8 cellular contexts compared by ENCODE assay signal in the genomic region with DNA sequence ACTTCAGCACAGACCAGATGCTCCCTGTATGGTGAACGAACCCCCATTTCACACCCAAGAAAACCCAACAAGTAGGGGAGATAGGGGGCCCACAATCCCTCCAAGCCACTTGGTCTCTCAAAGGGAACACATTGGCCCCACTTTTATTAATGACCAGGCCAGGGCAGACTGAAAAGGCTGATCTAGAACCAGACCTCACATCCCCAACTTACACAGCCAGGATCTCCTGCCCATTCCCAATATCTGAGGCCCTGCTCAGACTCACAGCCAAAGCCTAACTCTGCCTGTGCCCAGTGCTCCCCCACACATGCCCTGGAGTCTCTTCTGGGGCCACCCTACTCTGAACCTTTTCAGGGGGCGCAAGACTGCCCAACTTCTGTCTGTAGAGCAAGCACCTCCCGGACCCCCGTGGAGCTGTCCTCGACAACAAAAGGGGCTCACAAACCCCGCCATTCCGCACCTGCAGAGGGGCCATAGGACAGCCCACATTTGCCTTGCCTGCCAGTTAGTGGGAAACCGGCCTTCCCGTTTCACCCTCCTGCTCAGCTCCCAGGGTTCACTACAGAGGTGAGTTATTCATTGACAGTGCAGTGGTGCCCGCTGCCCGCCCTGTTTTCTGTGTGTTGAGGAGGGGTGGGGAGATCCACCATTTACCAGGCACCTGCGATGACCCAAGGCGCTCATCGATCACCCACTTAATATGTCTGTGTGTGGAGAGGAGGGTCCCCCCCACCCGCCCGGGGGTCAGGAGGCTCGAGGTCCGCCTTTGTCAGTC. TPM values are rescaled to one million over a fixed set of nuclear protein-coding genes. Genes with fewer than 3 reads are reported as not detected.
DNase-seq lines count a peak whose midpoint lies in the region; ATAC-seq and TF ChIP-seq lines count a peak whose summit lies in the region.

No MANE protein-coding gene starts in this region.

- TF ChIP-seq EP300 in upper lobe of left lung (IDR thresholded peaks at IDR 0.05): no peak

- H3K4me3 ChIP-seq in AG04449 (ENCODE audit: low read depth, low read length) (peak overlapping the region; percentile 68), brain microvascular endothelial cell (ENCODE audit: low read depth, low read length) (peak overlapping the region; percentile 65), right lobe of liver (peak overlapping the region; percentile 78 to 96 (median 85)), upper lobe of left lung (peak overlapping the region; percentile 77 to 93 (median 86))

- H3K27ac ChIP-seq in brain microvascular endothelial cell (no peak overlapping the region), right lobe of liver (peak overlapping the region; percentile 56 to 89 (median 79)), upper lobe of left lung (peak overlapping the region; percentile 91 to 95 (median 92))

- TF ChIP-seq POLR2A in right lobe of liver (IDR thresholded peaks at IDR 0.05) (peak; percentile 18), upper lobe of left lung (IDR thresholded peaks at IDR 0.05) (no peak)

- CTCF ChIA-PET in AG04449 (lab: Yijun Ruan, JAX): interaction anchor here (3.3 to 17.0 kb wide), 4 partner anchors 8 to 156 kb away, joined by 16 to 948 read pairs (median 413); partner anchors contain the start of genes CCDC51 and TMA7

- H3K27ac Mint-ChIP-seq in HFFc6: no peak overlapping the region

- H3K36me3 ChIP-seq in brain microvascular endothelial cell (replicated peaks) (peaks cover 3% of the 10 kb centered on the region), right lobe of liver (peaks cover 0 to 10% (median 0%) of the 10 kb centered on the region in 4 donors), upper lobe of left lung (peaks cover 0 to 16% (median 9%) of the 10 kb centered on the region in 4 donors)

- DNase-seq in AG04449 (ENCODE audit: low read depth, low spot score) (no peak), HFFc6 (no peak), brain microvascular endothelial cell (no peak), right lobe of liver (peak; percentile 72 to 86 (median 82)), upper lobe of left lung (peak in 1 of 2 donors; percentile 58), NCI-H226 (no peak)

- peaks cover 2 to 65% (median 20%) of the 10 kb centered on the region in 4 donors for H3K4me1 ChIP-seq in right lobe of liver
- H3K4me1 ChIP-seq in upper lobe of left lung: peaks cover 29 to 52% (median 46%) of the 10 kb centered on the region in 4 donors

- 0% methylated on average over 1 of the region's 18 CpGs for WGBS in right lobe of liver (ENCODE audit: insufficient coverage, low coverage, low lambda C conversion rate, missing lambda C conversion rate)
- 39 to 51% methylated on average over 9 to 17 of the region's 18 CpGs for WGBS in upper lobe of left lung, 2 donors

- intact Hi-C loops in right lobe of liver (cut with DNase I): no loop called here

- in situ Hi-C loops in brain microvascular endothelial cell (cut with HindIII; ENCODE audit: low pct_ligation_motif_present, low sequenced_read_pairs): loop anchor here (25.0 kb wide), 1 partner anchor 166 kb away; no protein-coding TSS in a partner anchor

- no peaks in the 10 kb centered on the region for H3K9me3 Mint-ChIP-seq in HFFc6

- H3K27me3 ChIP-seq in brain microvascular endothelial cell (replicated peaks) (no peaks in the 10 kb centered on the region), right lobe of liver (no peaks in the 10 kb centered on the region), upper lobe of left lung (no peaks in the 10 kb centered on the region)

- H3K4me1 Mint-ChIP-seq in HFFc6 (ENCODE audit: low read depth): peaks cover 50% of the 10 kb centered on the region

- peak overlapping the region; percentile 74 for H3K4me3 Mint-ChIP-seq in HFFc6

- H3K36me3 Mint-ChIP-seq in HFFc6 (ENCODE audit: low read depth): peaks cover 6% of the 10 kb centered on the region

- TF ChIP-seq CTCF in AG04449 (IDR thresholded peaks at IDR 0.05; ENCODE audit: insufficient read depth, low read length, missing control alignments) (no peak), HFFc6 (IDR thresholded peaks at IDR 0.05) (no peak), brain microvascular endothelial cell (IDR thresholded peaks at IDR 0.05; ENCODE audit: low read depth, low read length, missing control alignments) (no peak), right lobe of liver (IDR thresholded peaks at IDR 0.05) (no peak), upper lobe of left lung (IDR thresholded peaks at IDR 0.05) (no peak)

- POLR2A ChIA-PET in AG04449 (lab: Yijun Ruan, JAX): no interaction called here

- no peaks in the 10 kb centered on the region for H3K27me3 Mint-ChIP-seq in HFFc6 (ENCODE audit: insufficient read depth)

- ATAC-seq in right lobe of liver (peak; percentile 58 to 69 (median 68)), upper lobe of left lung (ENCODE audit: low FRiP score in 2 of 2) (no peak), HG03280 (IDR thresholded peaks at IDR 0.05; ENCODE audit: unreplicated experiment) (no peak), HG02610 (IDR thresholded peaks at IDR 0.05; ENCODE audit: unreplicated experiment) (no peak)

- H3K9me3 ChIP-seq in right lobe of liver (no peaks in the 10 kb centered on the region), upper lobe of left lung (no peaks in the 10 kb centered on the region)

RNA-seq across cellular contexts. Expression of gene PLXNB1, which starts 1.6 kb away (rescaled TPM):
- total RNA-seq in HFFc6 (2021; fragmentation: NEBNext Ultra II Directional; extraction: Animal tissue kit (Norgen Biotek cat#: 25700)): 10 to 100 TPM; 11.1 to 15.5 (median 12.8) TPM
- total RNA-seq in right lobe of liver (100 to 1,000 TPM in 2 of 6 experiments, 10 to 100 TPM in 4; 65.9 to 132 (median 86.5) TPM), upper lobe of left lung (100 to 1,000 TPM in 4 of 6 donors, 10 to 100 TPM in 2; 91.2 to 588 (median 123) TPM)

RNA-seq across cellular contexts. Expression of gene CCDC51, which starts 11.6 kb away (rescaled TPM):
- total RNA-seq in HFFc6 (2021; fragmentation: NEBNext Ultra II Directional; extraction: Animal tissue kit (Norgen Biotek cat#: 25700)): 10 to 100 TPM; 10.1 to 15.3 (median 12.5) TPM
- total RNA-seq in right lobe of liver: 10 to 100 TPM in 2 of 6 experiments, 1 to 10 TPM in 4; 5.9 to 16.0 (median 8.1) TPM
- total RNA-seq in upper lobe of left lung: 10 to 100 TPM in 5 of 6 donors, 1 to 10 TPM in 1; 6.3 to 18.2 (median 13.2) TPM

RNA-seq across cellular contexts. Expression of gene TMA7, which starts 11.8 kb away (rescaled TPM):
- total RNA-seq in HFFc6 (2021; fragmentation: NEBNext Ultra II Directional; extraction: Animal tissue kit (Norgen Biotek cat#: 25700)): 100 to 1,000 TPM; 213 to 341 (median 280) TPM
- total RNA-seq in right lobe of liver (100 to 1,000 TPM in 2 of 6 experiments, 10 to 100 TPM in 4; 64.8 to 182 (median 80.1) TPM), upper lobe of left lung (100 to 1,000 TPM; 115 to 282 (median 163) TPM)

RNA-seq across cellular contexts. Expression of gene ATRIP, which starts 18.3 kb away (rescaled TPM):
- 10 to 100 TPM in 1 of 6 experiments, 1 to 10 TPM in 5; 7.0 to 10.5 (median 8.2) TPM for total RNA-seq in HFFc6 (2021; fragmentation: NEBNext Ultra II Directional; extraction: Animal tissue kit (Norgen Biotek cat#: 25700))
- total RNA-seq in right lobe of liver (1 to 10 TPM; 2.4 to 4.5 (median 3.2) TPM), upper lobe of left lung (10 to 100 TPM in 1 of 6 donors, 1 to 10 TPM in 5; 5.1 to 10.5 (median 6.5) TPM)

RNA-seq across cellular contexts. Expression of gene FBXW12, which starts 56.3 kb away (rescaled TPM):
- total RNA-seq in HFFc6 (2021; fragmentation: NEBNext Ultra II Directional; extraction: Animal tissue kit (Norgen Biotek cat#: 25700)): not detected
- total RNA-seq in right lobe of liver: not detected
- not detected for total RNA-seq in upper lobe of left lung

Comparison
In these comparisons a context has a peak if more than half of its experiments do, and no peak if none do; other contexts are left out.
1. DNase-seq: peak in right lobe of liver (3 of 3); none in AG04449 (single experiment), HFFc6 (single experiment), brain microvascular endothelial cell (single experiment) and NCI-H226 (single experiment).
2. ATAC-seq: peak in right lobe of liver (4 of 4); none in upper lobe of left lung (0 of 2), HG03280 (single experiment) and HG02610 (single experiment).
3. RNA of gene PLXNB1, which starts 1.6 kb away (total RNA-seq): 91.2 to 588 TPM in upper lobe of left lung and 65.9 to 132 TPM in right lobe of liver; 11.1 to 15.5 TPM in HFFc6; every median in the first group is over 4 times any median in the second.
4. Peak in every context shown above with its lines, with median percentiles within 50 percentile points of each other: H3K4me3 ChIP-seq.